ENCODE assay signal across 1 cellular context in the genomic region with DNA sequence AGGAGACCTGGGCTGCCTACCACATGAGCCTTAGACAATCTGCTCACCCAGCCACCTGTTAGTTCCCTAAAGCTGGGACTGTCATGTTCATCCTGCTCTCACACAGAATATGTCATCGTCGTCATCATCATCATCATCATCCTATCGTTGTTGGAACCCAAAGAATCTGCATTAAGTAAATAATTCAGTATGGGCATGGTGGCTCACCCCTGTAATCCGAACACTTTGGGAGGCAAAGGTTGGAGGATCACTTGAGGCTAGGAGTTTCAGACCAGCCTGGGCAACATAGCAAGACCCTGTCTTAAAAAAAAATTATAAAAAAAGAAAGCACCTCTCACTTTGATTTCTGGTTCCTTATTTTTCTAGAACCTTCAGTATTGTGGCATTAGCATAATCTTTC.
TF ChIP-seq lines count a peak whose summit lies in the region.

No MANE protein-coding gene starts in this region.

TF ChIP-seq in HepG2, 621 proteins besides CTCF, POLR2A, EP300 and RAD21:
- 0 out of 2 replicates have a peak, but pooled peaks have one; percentile 28 for TF ChIP-seq CREB1 (IDR thresholded peaks at IDR 0.05)
- no peak for TF ChIP-seq CREB1 (CRISPR knock-in tag; IDR thresholded peaks at IDR 0.05)
- TF ChIP-seq, protein P1, sequence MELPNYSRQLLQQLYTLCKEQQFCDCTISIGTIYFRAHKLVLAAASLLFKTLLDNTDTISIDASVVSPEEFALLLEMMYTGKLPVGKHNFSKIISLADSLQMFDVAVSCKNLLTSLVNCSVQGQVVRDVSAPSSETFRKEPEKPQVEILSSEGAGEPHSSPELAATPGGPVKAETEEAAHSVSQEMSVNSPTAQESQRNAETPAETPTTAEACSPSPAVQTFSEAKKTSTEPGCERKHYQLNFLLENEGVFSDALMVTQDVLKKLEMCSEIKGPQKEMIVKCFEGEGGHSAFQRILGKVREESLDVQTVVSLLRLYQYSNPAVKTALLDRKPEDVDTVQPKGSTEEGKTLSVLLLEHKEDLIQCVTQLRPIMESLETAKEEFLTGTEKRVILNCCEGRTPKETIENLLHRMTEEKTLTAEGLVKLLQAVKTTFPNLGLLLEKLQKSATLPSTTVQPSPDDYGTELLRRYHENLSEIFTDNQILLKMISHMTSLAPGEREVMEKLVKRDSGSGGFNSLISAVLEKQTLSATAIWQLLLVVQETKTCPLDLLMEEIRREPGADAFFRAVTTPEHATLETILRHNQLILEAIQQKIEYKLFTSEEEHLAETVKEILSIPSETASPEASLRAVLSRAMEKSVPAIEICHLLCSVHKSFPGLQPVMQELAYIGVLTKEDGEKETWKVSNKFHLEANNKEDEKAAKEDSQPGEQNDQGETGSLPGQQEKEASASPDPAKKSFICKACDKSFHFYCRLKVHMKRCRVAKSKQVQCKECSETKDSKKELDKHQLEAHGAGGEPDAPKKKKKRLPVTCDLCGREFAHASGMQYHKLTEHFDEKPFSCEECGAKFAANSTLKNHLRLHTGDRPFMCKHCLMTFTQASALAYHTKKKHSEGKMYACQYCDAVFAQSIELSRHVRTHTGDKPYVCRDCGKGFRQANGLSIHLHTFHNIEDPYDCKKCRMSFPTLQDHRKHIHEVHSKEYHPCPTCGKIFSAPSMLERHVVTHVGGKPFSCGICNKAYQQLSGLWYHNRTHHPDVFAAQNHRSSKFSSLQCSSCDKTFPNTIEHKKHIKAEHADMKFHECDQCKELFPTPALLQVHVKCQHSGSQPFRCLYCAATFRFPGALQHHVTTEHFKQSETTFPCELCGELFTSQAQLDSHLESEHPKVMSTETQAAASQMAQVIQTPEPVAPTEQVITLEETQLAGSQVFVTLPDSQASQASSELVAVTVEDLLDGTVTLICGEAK (IDR thresholded peaks at IDR 0.05): no peak
- TF ChIP-seq, protein P1 (CRISPR knock-in tag; IDR thresholded peaks at IDR 0.05): no peak
- peak; percentile 70 for TF ChIP-seq ZNF121 (CRISPR knock-in tag; IDR thresholded peaks at IDR 0.05)
TF ChIP-seq in HepG2: peak in this region for 2.
